Comparison of ENCODE assay signal across 8 cellular contexts in genomic region chr2:73925853-73926492, GRCh38. TPM values are rescaled to one million over a fixed set of nuclear protein-coding genes. Genes with fewer than 3 reads are reported as not detected.
DNase-seq lines count a peak whose midpoint lies in the region; ATAC-seq and TF ChIP-seq lines count a peak whose summit lies in the region.

No MANE protein-coding gene starts in this region.

- DNase-seq in activated CD4-positive, alpha-beta T cell treated with anti-CD3 and anti-CD28 coated beads, Interleukin-2, amount 10 ng/mL, durations not matched to agents 24 days and 14 days: no peak
- DNase-seq in activated CD4-positive, alpha-beta T cell treated with anti-CD3 and anti-CD28 coated beads for 48 hours: no peak
- DNase-seq in activated B cell treated with CpG ODN at 0.5 μM for 24 hours (no peak), immature natural killer cell (no peak), suprapubic skin (ENCODE audit: low spot score in 2 of 2) (peak in 1 of 2 donors; percentile 69), GDM1 (lab: John Stamatoyannopoulos, UW) (no peak), amniotic stem cell (lab: John Stamatoyannopoulos, UW) (no peak), HEK293T (ENCODE audit: extremely low spot score) (no peak)

- WGBS in suprapubic skin: 58% methylated on average over 13 of the region's 13 CpGs

- H3K4me3 ChIP-seq in suprapubic skin: peak overlapping the region; percentile 63

- intact Hi-C loops in activated CD4-positive, alpha-beta T cell treated with anti-CD3 and anti-CD28 coated beads, Interleukin-2, amount 10 ng/mL, durations not matched to agents 24 days and 14 days (cut with micrococcal nuclease): loop anchor here (1.0 to 5.0 kb wide), 8 partner anchors 19 to 271 kb away; partner anchors contain the start of genes MTHFD2 and TPRKB
- intact Hi-C loops in activated B cell treated with CpG ODN at 0.5 μM for 24 hours (cut with micrococcal nuclease): loop anchor here (1.0 to 10.0 kb wide), 11 partner anchors 18 to 729 kb away; partner anchors contain the start of genes AUP1, BOLA3, CCT7 and HTRA2

- peaks cover 3% of the 10 kb centered on the region for H3K9me3 Mint-ChIP-seq in activated CD4-positive, alpha-beta T cell treated with anti-CD3 and anti-CD28 coated beads, Interleukin-2, amount 10 ng/mL, durations not matched to agents 24 days and 14 days
- H3K9me3 Mint-ChIP-seq in activated B cell treated with CpG ODN at 0.5 μM for 24 hours: no peaks in the 10 kb centered on the region
- no peaks in the 10 kb centered on the region for H3K9me3 Mint-ChIP-seq in immature natural killer cell

- peaks cover 26% of the 10 kb centered on the region for H3K36me3 Mint-ChIP-seq in activated CD4-positive, alpha-beta T cell treated with anti-CD3 and anti-CD28 coated beads, Interleukin-2, amount 10 ng/mL, durations not matched to agents 24 days and 14 days (ENCODE audit: low read depth)
- H3K36me3 Mint-ChIP-seq in activated B cell treated with CpG ODN at 0.5 μM for 24 hours (ENCODE audit: low read depth) (peaks cover 19% of the 10 kb centered on the region), immature natural killer cell (peaks cover 0 to 12% (median 0%) of the 10 kb centered on the region in 3 donors)

- TF ChIP-seq CTCF in activated B cell treated with CpG ODN at 0.5 μM for 24 hours (IDR thresholded peaks at IDR 0.05) (no peak), suprapubic skin (IDR thresholded peaks at IDR 0.05) (no peak)

- H3K36me3 ChIP-seq in suprapubic skin: no peaks in the 10 kb centered on the region

- POLR2A ChIA-PET in activated B cell treated with CpG ODN at 0.5 μM for 24 hours (lab: Charles Lee) (interaction anchor here (0.7 to 1.1 kb wide), 2 partner anchors 98 to 412 kb away, joined by 3 to 5 read pairs; no protein-coding TSS in a partner anchor), HEK293T (lab: Yijun Ruan, JAX) (no interaction called here)

- H3K27me3 ChIP-seq in suprapubic skin: peaks cover 3% of the 10 kb centered on the region

- peak overlapping the region; percentile 90 for H3K27ac ChIP-seq in suprapubic skin

- no peaks in the 10 kb centered on the region for H3K9me3 ChIP-seq in suprapubic skin

- peaks cover 45% of the 10 kb centered on the region for H3K4me1 Mint-ChIP-seq in activated CD4-positive, alpha-beta T cell treated with anti-CD3 and anti-CD28 coated beads, Interleukin-2, amount 10 ng/mL, durations not matched to agents 24 days and 14 days
- H3K4me1 Mint-ChIP-seq in activated B cell treated with CpG ODN at 0.5 μM for 24 hours (peaks cover 54% of the 10 kb centered on the region), immature natural killer cell (peaks cover 42 to 48% of the 10 kb centered on the region in 2 donors)

- no peak for TF ChIP-seq EP300 in suprapubic skin (IDR thresholded peaks at IDR 0.05)

- no peaks in the 10 kb centered on the region for H3K27me3 Mint-ChIP-seq in activated CD4-positive, alpha-beta T cell treated with anti-CD3 and anti-CD28 coated beads, Interleukin-2, amount 10 ng/mL, durations not matched to agents 24 days and 14 days
- H3K27me3 Mint-ChIP-seq in activated B cell treated with CpG ODN at 0.5 μM for 24 hours (no peaks in the 10 kb centered on the region), immature natural killer cell (ENCODE audit: low read depth in 3 of 3) (peaks cover 4 to 7% (median 5%) of the 10 kb centered on the region in 3 donors)

- peak overlapping the region; percentile 86 for H3K27ac Mint-ChIP-seq in activated CD4-positive, alpha-beta T cell treated with anti-CD3 and anti-CD28 coated beads, Interleukin-2, amount 10 ng/mL, durations not matched to agents 24 days and 14 days
- H3K27ac Mint-ChIP-seq in activated B cell treated with CpG ODN at 0.5 μM for 24 hours: peak overlapping the region; percentile 93
- peak overlapping the region; percentile 70 to 99 (median 99) for H3K27ac Mint-ChIP-seq in immature natural killer cell

- peak overlapping the region; percentile 93 for H3K4me3 Mint-ChIP-seq in activated CD4-positive, alpha-beta T cell treated with anti-CD3 and anti-CD28 coated beads, Interleukin-2, amount 10 ng/mL, durations not matched to agents 24 days and 14 days
- H3K4me3 Mint-ChIP-seq in activated B cell treated with CpG ODN at 0.5 μM for 24 hours: peak overlapping the region; percentile 92
- peak overlapping the region; percentile 74 to 96 (median 90) for H3K4me3 Mint-ChIP-seq in immature natural killer cell

- H3K4me1 ChIP-seq in suprapubic skin: peaks cover 44% of the 10 kb centered on the region

- CTCF ChIA-PET in activated B cell treated with CpG ODN at 0.5 μM for 24 hours (lab: Charles Lee): no interaction called here
- CTCF ChIA-PET in HEK293T (lab: Yijun Ruan, JAX): no interaction called here

- no peak for TF ChIP-seq POLR2A in suprapubic skin (IDR thresholded peaks at IDR 0.05)

- peak; percentile 1 for ATAC-seq in activated B cell treated with CpG ODN at 0.5 μM for 24 hours (ENCODE audit: low read depth)

TF ChIP-seq in HEK293T, 16 proteins besides CTCF, POLR2A, EP300 and RAD21:
- TF ChIP-seq NFRKB (IDR thresholded peaks at IDR 0.05) (no peak), CTBP1 (IDR thresholded peaks at IDR 0.05; ENCODE audit: borderline replicate concordance) (no peak), L3MBTL2 (conservative IDR thresholded peaks at IDR 0.05) (no peak), SUZ12 (IDR thresholded peaks at IDR 0.05) (no peak), FOXM1 (IDR thresholded peaks at IDR 0.05; ENCODE audit: borderline replicate concordance) (no peak), LEF1 (IDR thresholded peaks at IDR 0.05; ENCODE audit: borderline replicate concordance) (no peak), BHLHE40 (IDR thresholded peaks at IDR 0.05; ENCODE audit: borderline replicate concordance) (no peak), FOXK2 (IDR thresholded peaks at IDR 0.05) (no peak), FOXA1 (IDR thresholded peaks at IDR 0.05) (no peak), ELF4 (IDR thresholded peaks at IDR 0.05) (no peak), PKNOX1 (IDR thresholded peaks at IDR 0.05) (no peak), HDGF (IDR thresholded peaks at IDR 0.05; ENCODE audit: borderline replicate concordance) (no peak), SP1 (IDR thresholded peaks at IDR 0.05) (no peak), ARNT (IDR thresholded peaks at IDR 0.05) (no peak), ZNF384 (IDR thresholded peaks at IDR 0.05) (no peak)

RNA-seq across cellular contexts. Expression of gene DGUOK, which starts 0.7 kb away (rescaled TPM):
- 88.9 and 94.9 TPM in 2 replicates for total RNA-seq in activated CD4-positive, alpha-beta T cell treated with anti-CD3 and anti-CD28 coated beads, Interleukin-2, amount 10 ng/mL, durations not matched to agents 24 days and 14 days
- 70.1 and 77.4 TPM in 2 replicates for total RNA-seq in activated B cell treated with CpG ODN at 0.5 μM for 24 hours
- polyA plus RNA-seq in immature natural killer cell: 100 to 1,000 TPM; 207 to 245 (median 223) TPM
- 10 to 100 TPM; 26.2 to 74.9 (median 48.1) TPM for total RNA-seq in suprapubic skin

RNA-seq across cellular contexts. Expression of gene ACTG2, which starts 33.2 kb away (rescaled TPM):
- not detected in 2 replicates for total RNA-seq in activated CD4-positive, alpha-beta T cell treated with anti-CD3 and anti-CD28 coated beads, Interleukin-2, amount 10 ng/mL, durations not matched to agents 24 days and 14 days
- total RNA-seq in activated B cell treated with CpG ODN at 0.5 μM for 24 hours: not detected in 2 replicates
- polyA plus RNA-seq in immature natural killer cell: not detected
- 10 to 100 TPM in 3 of 4 donors, 1 to 10 TPM in 1; 9.4 to 43.5 (median 20.7) TPM for total RNA-seq in suprapubic skin

RNA-seq across cellular contexts. Expression of gene TET3, which starts 58.7 kb away (rescaled TPM):
- total RNA-seq in activated CD4-positive, alpha-beta T cell treated with anti-CD3 and anti-CD28 coated beads, Interleukin-2, amount 10 ng/mL, durations not matched to agents 24 days and 14 days: 20.7 and 22.0 TPM in 2 replicates
- 52.6 and 60.1 TPM in 2 replicates for total RNA-seq in activated B cell treated with CpG ODN at 0.5 μM for 24 hours
- polyA plus RNA-seq in immature natural killer cell: 1 to 10 TPM in 1 of 3 donors, under 1 TPM in 1, not detected in 1; 0.16 to 1.2 TPM
- total RNA-seq in suprapubic skin: 10 to 100 TPM; 53.6 to 75.3 (median 58.4) TPM
